12 cellular contexts compared by ENCODE assay signal in the genomic region with DNA sequence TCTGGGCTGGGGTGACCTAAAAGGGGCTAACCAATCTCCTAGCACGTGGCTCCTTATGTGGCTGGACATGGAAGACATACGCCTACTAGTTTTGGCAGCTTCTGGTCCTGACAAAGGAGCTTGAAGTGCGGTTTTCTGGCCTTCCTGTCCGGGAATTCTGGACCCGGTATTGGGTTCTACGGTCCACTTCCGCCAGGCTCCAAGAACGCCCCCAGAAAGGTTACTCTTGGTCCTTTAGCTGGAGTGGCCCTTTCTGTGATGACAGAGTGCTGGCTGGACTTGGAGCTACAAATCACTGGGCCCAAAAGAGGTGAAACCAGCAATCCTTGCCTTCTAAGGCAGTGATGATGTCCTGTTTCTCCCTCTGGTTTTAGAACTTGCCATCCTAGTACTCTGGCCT.
DNase-seq lines count a peak whose midpoint lies in the region; ATAC-seq and TF ChIP-seq lines count a peak whose summit lies in the region.
"Had no signal": no experiment of that assay in that cellular context is flagged by ENCODE, and none has a peak within 500 bp of the region (broad histone marks: within the 10 kb centered on the region; RNA-seq: fewer than 3 reads in every experiment).

No MANE protein-coding gene starts in this region.

- H3K9me3 ChIP-seq in left ventricle myocardium inferior (replicated peaks): no peaks in the 10 kb centered on the region
- H3K9me3 ChIP-seq in right atrium auricular region: no peaks in the 10 kb centered on the region
- H3K9me3 ChIP-seq in tibial artery: no peaks in the 10 kb centered on the region
- H3K9me3 ChIP-seq: BLaER1 treated with 17β-estradiol and CSF1 and Interleukin-3, amounts not matched to agents 10 nM and 100 nM had no signal

- H3K4me1 ChIP-seq in left ventricle myocardium inferior: peaks cover 43% of the 10 kb centered on the region
- H3K4me1 ChIP-seq in right atrium auricular region: peaks cover 0 to 44% of the 10 kb centered on the region in 2 donors
- peaks cover 0 to 57% (median 33%) of the 10 kb centered on the region in 4 donors for H3K4me1 ChIP-seq in tibial artery

- H3K4me3 ChIP-seq in left ventricle myocardium inferior (no peak overlapping the region), right atrium auricular region (no peak overlapping the region), tibial artery (no peak overlapping the region)
- H3K4me3 ChIP-seq: BLaER1 treated with 17β-estradiol and CSF1 and Interleukin-3, amounts not matched to agents 10 nM and 100 nM had no signal

- no peaks in the 10 kb centered on the region for H3K27me3 ChIP-seq in left ventricle myocardium inferior (ENCODE audit: low read depth)
- no peaks in the 10 kb centered on the region for H3K27me3 ChIP-seq in right atrium auricular region
- H3K27me3 ChIP-seq in tibial artery: no peaks in the 10 kb centered on the region
- H3K27me3 ChIP-seq: BLaER1 treated with 17β-estradiol and CSF1 and Interleukin-3, amounts not matched to agents 10 nM and 100 nM had no signal

- no peak for ATAC-seq in Right ventricle myocardium inferior
- no peak for ATAC-seq in GM21423 (IDR thresholded peaks at IDR 0.05; ENCODE audit: unreplicated experiment)
- ATAC-seq in HG02852 (IDR thresholded peaks at IDR 0.05; ENCODE audit: unreplicated experiment): no peak
- ATAC-seq: CD8-positive, alpha-beta T cell had no signal

- DNase-seq in left ventricle myocardium inferior: no peak
- no peak for DNase-seq in Right ventricle myocardium inferior (ENCODE audit: missing footprints)
- DNase-seq in right atrium auricular region (ENCODE audit: low spot score): peak; percentile 53
- no peak for DNase-seq in tibial artery
- DNase-seq: Calu3; CD8-positive, alpha-beta T cell; DMS79 treated with DMSO at 0.1 percent for 48 hours; GF-D8; H9 had no signal

- H3K36me3 ChIP-seq in left ventricle myocardium inferior (no peaks in the 10 kb centered on the region), right atrium auricular region (no peaks in the 10 kb centered on the region), tibial artery (no peaks in the 10 kb centered on the region)

- peak overlapping the region; percentile 89 for H3K27ac ChIP-seq in left ventricle myocardium inferior (replicated peaks)
- peak overlapping the region in 1 of 2 donors; percentile 76 for H3K27ac ChIP-seq in right atrium auricular region
- peak overlapping the region; percentile 66 to 70 for H3K27ac ChIP-seq in tibial artery
- H3K27ac ChIP-seq: BLaER1 treated with 17β-estradiol and CSF1 and Interleukin-3, amounts not matched to agents 10 nM and 100 nM had no signal

- intact Hi-C loops in left ventricle myocardium inferior (cut with micrococcal nuclease) (no loop called here), Right ventricle myocardium inferior (cut with DNase I) (no loop called here), tibial artery (cut with DNase I; ENCODE audit: low total_unique reads) (no loop called here)

- no peak for TF ChIP-seq CTCF in left ventricle myocardium inferior (IDR thresholded peaks at IDR 0.05; ENCODE audit: borderline replicate concordance)
- TF ChIP-seq CTCF in right atrium auricular region (IDR thresholded peaks at IDR 0.05): no peak
- no peak for TF ChIP-seq CTCF in tibial artery (IDR thresholded peaks at IDR 0.05)
